Comparison of ENCODE assay signal across 11 cellular contexts in genomic region chr19:58468216-58468839, GRCh38. TPM values are rescaled to one million over a fixed set of nuclear protein-coding genes. Genes with fewer than 3 reads are reported as not detected.
A peak's percentile ranks its signal among the peaks of the same experiment; 100 is the strongest.
DNase-seq lines count a peak whose midpoint lies in the region; ATAC-seq and TF ChIP-seq lines count a peak whose summit lies in the region.
"Had no signal": no experiment of that assay in that cellular context is flagged by ENCODE, and none has a peak within 500 bp of the region (broad histone marks: within the 10 kb centered on the region; RNA-seq: fewer than 3 reads in every experiment).

No MANE protein-coding gene starts in this region.

- no peak for DNase-seq in activated T-cell treated with anti-CD3 and anti-CD28 coated beads, Interleukin-2, amount 50 U/mL, for 72 hours
- DNase-seq in activated T-cell treated with anti-CD3 and anti-CD28 coated beads, Interleukin-2, amount 50 U/mL, for 48 hours, result no peak
- DNase-seq in PC-9, result no peak
- no peak for DNase-seq in esophagus muscularis mucosa (ENCODE audit: extremely low spot score)
- no peak for DNase-seq in GM19240 (ENCODE audit: insufficient read length, low spot score)
- DNase-seq in activated effector memory CD4-positive, alpha-beta T cell treated with Interleukin-2 at 50 U/mL for 16 hours, result no peak
- DNase-seq: activated CD4-positive, alpha-beta T cell treated with anti-CD3 and anti-CD28 coated beads for 4 hours; DMS79 treated with DMSO at 0.1 percent for 48 hours; NCI-H2107 had no signal

- no peak overlapping the region for H3K27ac ChIP-seq in PC-9
- H3K27ac ChIP-seq in esophagus muscularis mucosa (replicated peaks in 1 of 4), result no peak overlapping the region
- H3K27ac ChIP-seq in stomach smooth muscle (ENCODE audit: low read length), result no peak overlapping the region

- ATAC-seq in activated T-cell treated with anti-CD3 and anti-CD28 coated beads, Interleukin-2, amount 50 U/mL, for 72 hours (replicated peaks in 1 of 2), result no peak
- no peak for ATAC-seq in HG03196 (IDR thresholded peaks at IDR 0.05; ENCODE audit: unreplicated experiment)

- intact Hi-C loops in PC-9 (cut with micrococcal nuclease; ENCODE audit: unreplicated experiment) (loop anchor here (5.0 kb wide), 1 partner anchor 106 kb away; the partner anchor contains the start of gene ZNF497), esophagus muscularis mucosa (cut with DNase I) (no loop called here)

- no peaks in the 10 kb centered on the region for H3K27me3 Mint-ChIP-seq in activated T-cell treated with anti-CD3 and anti-CD28 coated beads, Interleukin-2, amount 50 U/mL, for 72 hours (ENCODE audit: low read depth)

- no peaks in the 10 kb centered on the region for H3K36me3 Mint-ChIP-seq in activated T-cell treated with anti-CD3 and anti-CD28 coated beads, Interleukin-2, amount 50 U/mL, for 72 hours (ENCODE audit: insufficient read depth in 2 of 2)

- H3K27ac Mint-ChIP-seq in activated T-cell treated with anti-CD3 and anti-CD28 coated beads, Interleukin-2, amount 50 U/mL, for 72 hours, result no peak overlapping the region

- no peak for TF ChIP-seq EP300 in esophagus muscularis mucosa (IDR thresholded peaks at IDR 0.05)

- H3K36me3 ChIP-seq in PC-9 (ENCODE audit: low read depth) (no peaks in the 10 kb centered on the region), esophagus muscularis mucosa (peaks cover 14 to 44% (median 39%) of the 10 kb centered on the region in 4 donors), stomach smooth muscle (ENCODE audit: control insufficient read depth in 2 of 2, insufficient read depth in 2 of 2, low read length in 2 of 2) (peaks cover 9 to 22% of the 10 kb centered on the region in 2 donors)

- H3F3A ChIP-seq in PC-9 (ENCODE audit: insufficient read depth, low read depth), result peaks cover 5% of the 10 kb centered on the region; the same call in 1 of the 2 replicates

- 0 out of 2 replicates have a peak, but pooled peaks cover 10% of the 10 kb centered on the region for H4K20me1 ChIP-seq in PC-9 (ENCODE audit: insufficient read depth)

- H3K4me3 ChIP-seq in PC-9, result peak overlapping the region; percentile 68
- H3K4me3 ChIP-seq in esophagus muscularis mucosa, result peak overlapping the region; percentile 6 to 85 (median 46)
- peak overlapping the region; percentile 29 to 70 for H3K4me3 ChIP-seq in stomach smooth muscle (ENCODE audit: low read length in 2 of 2)

- H3K4me1 ChIP-seq in PC-9 (replicated peaks; ENCODE audit: insufficient read depth), result no peaks in the 10 kb centered on the region
- peaks cover 11 to 34% (median 21%) of the 10 kb centered on the region in 4 donors for H3K4me1 ChIP-seq in esophagus muscularis mucosa
- H3K4me1 ChIP-seq in stomach smooth muscle (ENCODE audit: control insufficient read depth, insufficient read depth, low read length), result peaks cover 12% of the 10 kb centered on the region

- peaks cover 11% of the 10 kb centered on the region; the same call in 1 of the 2 replicates for H3K79me2 ChIP-seq in PC-9 (ENCODE audit: low read depth)

- H3K9me3 Mint-ChIP-seq in activated T-cell treated with anti-CD3 and anti-CD28 coated beads, Interleukin-2, amount 50 U/mL, for 72 hours, result no peaks in the 10 kb centered on the region

- no peak for TF ChIP-seq CTCF in PC-9 (conservative IDR thresholded peaks at IDR 0.05)
- no peak for TF ChIP-seq CTCF in esophagus muscularis mucosa (IDR thresholded peaks at IDR 0.05)

- peak overlapping the region; percentile 88 for H3K4me3 Mint-ChIP-seq in activated T-cell treated with anti-CD3 and anti-CD28 coated beads, Interleukin-2, amount 50 U/mL, for 72 hours

- H3K9me2 ChIP-seq in PC-9 (ENCODE audit: insufficient read depth), result no peaks in the 10 kb centered on the region

- H3K9ac ChIP-seq in stomach smooth muscle (ENCODE audit: low read length in 2 of 2), result peak overlapping the region in 1 of 2 donors; percentile 51

- CTCF ChIA-PET in PC-9 (lab: Charles Lee), result no interaction called here

- BruUV-seq in PC-9 (replicated peaks; lab: Mats Ljungman, UMichigan), result no TSS peak

- TF ChIP-seq POLR2A in esophagus muscularis mucosa (IDR thresholded peaks at IDR 0.05; ENCODE audit: low read depth), result no peak

- WGBS in esophagus muscularis mucosa, result 61% methylated on average over 5 of the region's 5 CpGs

- H3K9me3 ChIP-seq in PC-9 (ENCODE audit: insufficient read depth, low read depth) (no peaks in the 10 kb centered on the region), esophagus muscularis mucosa (no peaks in the 10 kb centered on the region), stomach smooth muscle (ENCODE audit: control insufficient read depth in 2 of 2, low read length in 2 of 2) (no peaks in the 10 kb centered on the region)

- no peak overlapping the region for H2AFZ ChIP-seq in PC-9

- POLR2A ChIA-PET in PC-9 (lab: Charles Lee; ENCODE audit: unreplicated experiment), result interaction anchor here (1.2 kb wide), 1 partner anchor 17 kb away, joined by 10 read pairs; no protein-coding TSS in a partner anchor

- H3K27me3 ChIP-seq in PC-9 (ENCODE audit: insufficient read depth, low read depth), result no peaks in the 10 kb centered on the region
- no peaks in the 10 kb centered on the region for H3K27me3 ChIP-seq in esophagus muscularis mucosa
- no peaks in the 10 kb centered on the region for H3K27me3 ChIP-seq in stomach smooth muscle (ENCODE audit: control insufficient read depth in 1 of 2, insufficient read depth in 2 of 2, low read length in 2 of 2)

- peak overlapping the region; percentile 84 for H3K4me2 ChIP-seq in PC-9

- H3K4me1 Mint-ChIP-seq in activated T-cell treated with anti-CD3 and anti-CD28 coated beads, Interleukin-2, amount 50 U/mL, for 72 hours (ENCODE audit: low read depth), result peaks cover 27% of the 10 kb centered on the region

RNA-seq across cellular contexts. Expression of gene ZNF324, which starts 1.4 kb away (rescaled TPM):
- total RNA-seq in activated T-cell treated with anti-CD3 and anti-CD28 coated beads, Interleukin-2, amount 50 U/mL, for 72 hours, result 1 to 10 TPM; 8.2 to 8.4 TPM
- total RNA-seq in PC-9 (2021) (5.9 and 8.1 TPM in 2 replicates), esophagus muscularis mucosa (10 to 100 TPM; 12.9 to 21.8 (median 15.6) TPM)

RNA-seq across cellular contexts. Expression of gene ZNF446, which starts 7.8 kb away (rescaled TPM):
- 1 to 10 TPM; 8.5 TPM for total RNA-seq in activated T-cell treated with anti-CD3 and anti-CD28 coated beads, Interleukin-2, amount 50 U/mL, for 72 hours
- total RNA-seq in PC-9 (2021), result 11.0 and 16.5 TPM in 2 replicates
- total RNA-seq in esophagus muscularis mucosa, result 10 to 100 TPM; 13.7 to 20.4 (median 17.0) TPM

RNA-seq across cellular contexts. Expression of gene ZNF324B, which starts 16.9 kb away (rescaled TPM):
- 1 to 10 TPM; 7.7 TPM for total RNA-seq in activated T-cell treated with anti-CD3 and anti-CD28 coated beads, Interleukin-2, amount 50 U/mL, for 72 hours
- total RNA-seq in PC-9 (2021) (4.3 and 6.1 TPM in 2 replicates), esophagus muscularis mucosa (1 to 10 TPM; 7.1 to 9.7 (median 8.3) TPM)

RNA-seq across cellular contexts. Expression of gene ZNF132, which starts 28.4 kb away (rescaled TPM):
- 1 to 10 TPM; 2.6 to 3.5 TPM for total RNA-seq in activated T-cell treated with anti-CD3 and anti-CD28 coated beads, Interleukin-2, amount 50 U/mL, for 72 hours
- total RNA-seq in PC-9 (2021) (1.5 and 2.1 TPM in 2 replicates), esophagus muscularis mucosa (1 to 10 TPM; 3.7 to 6.7 (median 4.5) TPM)

RNA-seq across cellular contexts. Expression of gene SLC27A5, which starts 43.5 kb away (rescaled TPM):
- 10 to 100 TPM; 12.8 to 17.7 TPM for total RNA-seq in activated T-cell treated with anti-CD3 and anti-CD28 coated beads, Interleukin-2, amount 50 U/mL, for 72 hours
- total RNA-seq in PC-9 (2021) (8.4 and 9.2 TPM in 2 replicates), esophagus muscularis mucosa (10 to 100 TPM in 1 of 4 donors, 1 to 10 TPM in 3; 3.8 to 10.8 (median 4.6) TPM)
